Comparison of ENCODE assay signal across 9 cellular contexts in genomic region chr2:10935953-10936942, GRCh38. TPM values are rescaled to one million over a fixed set of nuclear protein-coding genes. Genes with fewer than 3 reads are reported as not detected.
DNase-seq lines count a peak whose midpoint lies in the region; ATAC-seq, FAIRE-seq and TF ChIP-seq lines count a peak whose summit lies in the region.
"Had no signal": no experiment of that assay in that cellular context is flagged by ENCODE, and none has a peak within 500 bp of the region (broad histone marks: within the 10 kb centered on the region; RNA-seq: fewer than 3 reads in every experiment).

No MANE protein-coding gene starts in this region.

- H3K9me3 ChIP-seq in MG63 (peaks cover 20% of the 10 kb centered on the region), tibial nerve (peaks cover 0 to 26% (median 4%) of the 10 kb centered on the region in 4 donors)

- H3K27me3 ChIP-seq in MG63 (no peaks in the 10 kb centered on the region), bronchial epithelial cell (ENCODE audit: control insufficient read depth, insufficient read depth, low read length) (peaks cover 2% of the 10 kb centered on the region), mesendoderm (ENCODE audit: insufficient read depth, low read length, poor library complexity) (no peaks in the 10 kb centered on the region), tibial nerve (no peaks in the 10 kb centered on the region)

- H3K23ac ChIP-seq in mesendoderm (ENCODE audit: low read length): no peak overlapping the region

- no peak overlapping the region for H4K5ac ChIP-seq in mesendoderm (ENCODE audit: low read length)

- H2BK5ac ChIP-seq in mesendoderm (ENCODE audit: low read length): no peak overlapping the region

- TF ChIP-seq CTCF in bronchial epithelial cell (IDR thresholded peaks at IDR 0.05; ENCODE audit: insufficient read depth, low read length, severe bottlenecking): no peak
- no peak for TF ChIP-seq CTCF in tibial nerve (IDR thresholded peaks at IDR 0.05)

- peak overlapping the region; percentile 37 for H3K56ac ChIP-seq in mesendoderm (ENCODE audit: low read length)

- H2BK15ac ChIP-seq in mesendoderm (replicated peaks; ENCODE audit: low read depth): no peak overlapping the region

- H4K8ac ChIP-seq in mesendoderm (ENCODE audit: low read depth, low read length): no peak overlapping the region

- peak; percentile 97 for FAIRE-seq in bronchial epithelial cell (lab: Jason Lieb, UNC)

- no peaks in the 10 kb centered on the region; the same call in 1 of the 2 replicates for H3K36me3 ChIP-seq in MG63
- H3K36me3 ChIP-seq in bronchial epithelial cell (ENCODE audit: control insufficient read depth, insufficient read depth, low read length): no peaks in the 10 kb centered on the region
- H3K36me3 ChIP-seq in mesendoderm (ENCODE audit: control insufficient read depth, insufficient read depth, low read length): no peaks in the 10 kb centered on the region
- no peaks in the 10 kb centered on the region for H3K36me3 ChIP-seq in tibial nerve

- H3K4me1 ChIP-seq in mesendoderm (ENCODE audit: control insufficient read depth, low read depth, low read length) (peaks cover 2% of the 10 kb centered on the region), tibial nerve (no peaks in the 10 kb centered on the region)

- no peak for TF ChIP-seq EP300 in tibial nerve (IDR thresholded peaks at IDR 0.05)

- no peak for ATAC-seq in GM21723 (IDR thresholded peaks at IDR 0.05; ENCODE audit: unreplicated experiment)

- DNase-seq in Daoy (ENCODE audit: low read depth) (peak; percentile 96), MG63 (peak; percentile 92), bronchial epithelial cell (ENCODE audit: low read depth) (peak; percentile 99), mesendoderm (peak; percentile 95), D341Med (ENCODE audit: low spot score) (no peak), tibial nerve (ENCODE audit: low spot score in 2 of 2) (no peak)
- no peak for DNase-seq in stimulated activated CD4-positive, alpha-beta T cell treated with anti-CD3 and anti-CD28 coated beads, Interleukin-2, amount 100 ng/mL, for 24 hours
- DNase-seq: NCI-H1105 had no signal

- no peak overlapping the region for H3K9ac ChIP-seq in mesendoderm (ENCODE audit: low read length)

- H3K79me1 ChIP-seq in mesendoderm (ENCODE audit: low read length): no peaks in the 10 kb centered on the region

- no peak overlapping the region for H3K4me3 ChIP-seq in MG63
- no peak overlapping the region for H3K4me3 ChIP-seq in bronchial epithelial cell (ENCODE audit: low read depth, low read length)
- no peak overlapping the region for H3K4me3 ChIP-seq in mesendoderm (ENCODE audit: low read length)
- H3K4me3 ChIP-seq in tibial nerve: no peak overlapping the region

- WGBS in mesendoderm (ENCODE audit: extremely low coverage, insufficient coverage, low lambda C conversion rate): no CpG with 5 or more reads among the region's 17 CpGs
- 58 to 61% methylated on average over 17 of the region's 17 CpGs for WGBS in tibial nerve, 2 donors

- no peak overlapping the region for H3K4ac ChIP-seq in mesendoderm (ENCODE audit: low read depth, low read length)

- no peak overlapping the region for H2BK120ac ChIP-seq in mesendoderm (ENCODE audit: low read depth, low read length)

- H3K27ac ChIP-seq in mesendoderm (ENCODE audit: low read depth, low read length) (peak overlapping the region; percentile 29), tibial nerve (no peak overlapping the region)

- no peak overlapping the region for H3K4me2 ChIP-seq in mesendoderm (ENCODE audit: low read length)

- H3K79me2 ChIP-seq in mesendoderm (ENCODE audit: control insufficient read depth, insufficient read depth, low read length): no peaks in the 10 kb centered on the region

- no peak for TF ChIP-seq POLR2A in tibial nerve (IDR thresholded peaks at IDR 0.05)

- H3K18ac ChIP-seq in mesendoderm (ENCODE audit: low read length): no peak overlapping the region

- H2AK5ac ChIP-seq in mesendoderm (ENCODE audit: low read length): no peak overlapping the region

RNA-seq across cellular contexts. Expression of gene KCNF1, which starts 24.5 kb away (rescaled TPM):
- total RNA-seq in Daoy (2014; rRNA removed; shearing (Covaris generic)): not detected in 2 replicates
- total RNA-seq in MG63 (2014; rRNA removed; shearing (Covaris generic); ENCODE audit: low replicate concordance): 1.3 and 6.8 TPM in 2 replicates
- not detected in 2 replicates for total RNA-seq in bronchial epithelial cell
- 0.41 TPM for polyA plus RNA-seq in mesendoderm (2013, experiment 1 of 2)
- polyA plus RNA-seq in mesendoderm (2013, experiment 2 of 2): 0.38 TPM
- total RNA-seq in tibial nerve: under 1 TPM in 2 of 4 donors, not detected in 2; 0.22 to 0.42 TPM

Comparison
In these comparisons a context has a peak if more than half of its experiments do, and no peak if none do; other contexts are left out.
1. DNase-seq: peak in Daoy (single experiment), MG63 (single experiment), bronchial epithelial cell (single experiment) and mesendoderm (single experiment); none in D341Med (single experiment), stimulated activated CD4-positive, alpha-beta T cell treated with anti-CD3 and anti-CD28 coated beads, Interleukin-2, amount 100 ng/mL, for 24 hours (0 of 2) and tibial nerve (0 of 2).